ENCODE assay signal across 23 cellular contexts in the genomic region with DNA sequence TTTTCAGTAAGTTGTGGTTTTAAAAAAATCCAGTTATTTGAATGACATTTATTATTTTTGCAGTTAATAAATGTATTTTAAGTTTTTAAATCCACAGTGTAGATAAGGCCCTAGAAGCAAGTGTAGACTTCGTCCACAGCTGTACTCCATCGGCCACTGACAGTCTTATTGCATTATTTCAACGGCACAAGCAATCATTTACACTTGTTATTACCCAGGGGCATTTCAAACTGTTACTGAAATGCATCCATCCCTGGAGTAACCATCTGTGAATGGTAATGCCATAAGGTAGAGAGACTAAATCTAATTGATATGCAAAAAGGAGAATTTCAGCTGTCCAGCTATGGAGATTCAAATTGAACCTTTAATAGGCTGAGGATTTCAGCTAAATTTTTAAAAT.
"Had no signal": no experiment of that assay in that cellular context is flagged by ENCODE, and none has a peak within 500 bp of the region (broad histone marks: within the 10 kb centered on the region; RNA-seq: fewer than 3 reads in every experiment).

No MANE protein-coding gene starts in this region.

- H3K4me3 ChIP-seq: gastrocnemius medialis, heart left ventricle, left lung, upper lobe of right lung had no signal

- ATAC-seq: activated CD4-positive, CD25-positive, alpha-beta regulatory T cell treated with anti-CD3 and anti-CD28 coated beads, Interleukin-2, amount 50 U/mL, for 24 hours; gastrocnemius medialis; heart left ventricle; upper lobe of right lung had no signal

- H3K9me3 ChIP-seq: gastrocnemius medialis, heart left ventricle, left lung, upper lobe of right lung had no signal

- DNase-seq: activated CD4-positive, alpha-beta T cell treated with anti-CD3 and anti-CD28 coated beads, Interleukin-2, amount 50 U/mL, for 1 hour; activated CD8-positive, alpha-beta memory T cell treated with anti-CD3 and anti-CD28 coated beads for 24 hours; activated CD8-positive, alpha-beta memory T cell treated with anti-CD3 and anti-CD28 coated beads, Interleukin-2, amount 50 U/mL, for 48 hours; activated effector memory CD4-positive, alpha-beta T cell treated with Interleukin-2 at 50 U/mL for 16 hours; activated naive CD4-positive, alpha-beta T cell treated with anti-CD3 and anti-CD28 coated beads, Interleukin-2, amount 50 U/mL, for 16 hours; activated T-cell treated with anti-CD3 and anti-CD28 coated beads, Interleukin-2, amount 50 U/mL, for 48 hours; aorta; cerebellar nuclear complex; cortex of kidney; erythroblast; gastrocnemius medialis; heart left ventricle; kidney; left lung; mammary epithelial cell; midbrain; retina; stimulated activated CD4-positive, alpha-beta T cell treated with anti-CD3 and anti-CD28 coated beads, Interleukin-12 subunit alpha, Interleukin-12 subunit beta, amount 100 ng/mL, for 4 hours; stimulated activated CD4-positive, alpha-beta T cell treated with anti-CD3 and anti-CD28 coated beads, Interleukin-1b, Interleukin-23, amount 100 ng/mL, for 48 hours; stimulated activated CD8-positive, alpha-beta memory T cell treated with anti-CD3 and anti-CD28 coated beads, Interleukin-4, amount 100 ng/mL, for 48 hours; stimulated activated naive CD4-positive, alpha-beta T cell; upper lobe of right lung had no signal

- H3K27ac ChIP-seq: gastrocnemius medialis, heart left ventricle, left lung, upper lobe of right lung had no signal

- H3K27me3 ChIP-seq: gastrocnemius medialis, heart left ventricle, left lung, upper lobe of right lung had no signal

- H3K4me1 ChIP-seq: left lung, upper lobe of right lung had no signal

- H3K36me3 ChIP-seq: gastrocnemius medialis, heart left ventricle, left lung, upper lobe of right lung had no signal
